Comparison of ENCODE assay signal across 33 cellular contexts in the genomic region with DNA sequence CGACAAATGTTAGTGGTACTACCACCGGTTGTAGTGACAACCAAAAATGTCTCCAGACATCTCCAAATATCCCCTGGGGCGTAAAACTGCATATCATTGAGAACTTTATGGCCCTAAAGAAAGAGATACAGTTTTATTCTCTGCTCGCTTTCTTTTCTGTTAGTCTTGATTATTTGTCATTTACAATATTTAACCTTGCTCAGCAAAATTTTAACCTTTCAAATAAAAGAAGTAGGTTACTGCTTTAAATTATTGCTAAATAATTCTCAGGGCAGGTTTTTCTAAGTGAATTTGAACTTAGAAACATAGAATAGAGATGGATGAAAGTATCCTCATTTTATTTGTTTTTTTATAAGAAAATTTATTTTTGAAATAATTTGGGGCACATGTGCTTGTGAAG.
"Had no signal": no experiment of that assay in that cellular context is flagged by ENCODE, and none has a peak within 500 bp of the region (broad histone marks: within the 10 kb centered on the region; RNA-seq: fewer than 3 reads in every experiment).

No MANE protein-coding gene starts in this region.

- DNase-seq: MG63, NCI-H1048, NCI-H1092 treated with DMSO at 0.1 percent for 48 hours, NCI-H1105 treated with DMSO at 0.1 percent for 48 hours, NCI-H1417, NCI-H1436, NCI-H146, NCI-H1694, NCI-H187, NCI-H1930, NCI-H2029 treated with DMSO at 0.1 percent for 48 hours, NCI-H2081 treated with DMSO at 0.1 percent for 48 hours, NCI-H2107, NCI-H2171, NCI-H226, NCI-H446 treated with DMSO at 0.1 percent for 48 hours, NCI-H510A, NCI-H524, NCI-H526, NCI-H69, NCI-H748 treated with DMSO at 0.1 percent for 48 hours, NCI-H82, PC-9, SHP77, SIG-M5, SJCRH30, T-cell had no signal

- H3K27ac ChIP-seq: PC-9, RWPE1, SJCRH30, SK-N-MC had no signal

- ATAC-seq: Panc1, Right ventricle myocardium inferior, SK-N-SH treated with all-trans-retinoic acid at 6 μM for 48 hours, T-cell had no signal

- FAIRE-seq: RCC 7860 had no signal

- H3K4me2 ChIP-seq: PC-9 had no signal

- H2AFZ ChIP-seq: PC-9 had no signal

- H3K27me3 ChIP-seq: MG63, SJCRH30 had no signal

- H3K4me1 ChIP-seq: SJCRH30 had no signal

- H3K36me3 ChIP-seq: MG63, SJCRH30 had no signal

- H3K9me3 ChIP-seq: MG63 had no signal

- H3K4me3 ChIP-seq: MG63, PC-9, SJCRH30, SK-N-MC had no signal
